1 cellular context compared by ENCODE assay signal in the genomic region with DNA sequence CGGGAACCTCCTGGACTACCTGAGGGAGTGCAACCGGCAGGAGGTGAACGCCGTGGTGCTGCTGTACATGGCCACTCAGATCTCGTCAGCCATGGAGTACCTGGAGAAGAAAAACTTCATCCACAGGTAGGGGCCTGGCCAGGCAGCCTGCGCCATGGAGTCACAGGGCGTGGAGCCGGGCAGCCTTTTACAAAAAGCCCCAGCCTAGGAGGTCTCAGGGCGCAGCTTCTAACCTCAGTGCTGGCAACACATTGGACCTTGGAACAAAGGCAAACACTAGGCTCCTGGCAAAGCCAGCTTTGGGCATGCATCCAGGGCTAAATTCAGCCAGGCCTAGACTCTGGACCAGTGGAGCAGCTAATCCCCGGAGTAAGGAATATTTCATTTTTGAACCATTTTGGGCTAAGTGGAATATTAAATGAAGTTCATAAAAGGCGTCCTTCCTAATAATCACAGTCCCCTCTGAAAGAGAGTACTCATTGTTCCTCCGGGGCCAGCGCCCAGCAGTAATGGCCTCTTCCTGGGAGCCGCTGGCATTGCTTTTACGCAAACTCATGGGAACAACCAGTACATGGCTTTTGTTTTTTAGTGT.
A peak's percentile ranks its signal among the peaks of the same experiment; 100 is the strongest.
TF ChIP-seq lines count a peak whose summit lies in the region.

No MANE protein-coding gene starts in this region.

TF ChIP-seq in HepG2, 621 proteins besides CTCF, POLR2A, EP300 and RAD21 (continued from another document and continues in another):
- TF ChIP-seq HOMEZ (CRISPR knock-in tag; IDR thresholded peaks at IDR 0.05; ENCODE audit: low read depth) (no peak), GZF1 (CRISPR knock-in tag; IDR thresholded peaks at IDR 0.05) (no peak), TAF15 (IDR thresholded peaks at IDR 0.05; ENCODE audit: low read depth, low read length, poor library complexity, severe bottlenecking) (no peak), CENPX (CRISPR knock-in tag; IDR thresholded peaks at IDR 0.05) (no peak), ZNF574 (CRISPR knock-in tag; IDR thresholded peaks at IDR 0.05) (peak; percentile 47), NFKB2 (CRISPR knock-in tag; IDR thresholded peaks at IDR 0.05; ENCODE audit: borderline replicate concordance) (no peak), ZNF781 (CRISPR knock-in tag; IDR thresholded peaks at IDR 0.05; ENCODE audit: borderline replicate concordance, not compliant biosample characterization) (no peak), TOPORS (CRISPR knock-in tag; IDR thresholded peaks at IDR 0.05) (no peak), SKI (IDR thresholded peaks at IDR 0.05; ENCODE audit: partially characterized antibody) (no peak), ZHX1 (CRISPR knock-in tag; IDR thresholded peaks at IDR 0.05; ENCODE audit: low read depth) (no peak), SIX4 (CRISPR knock-in tag; IDR thresholded peaks at IDR 0.05) (no peak), NCOA5 (CRISPR knock-in tag; IDR thresholded peaks at IDR 0.05) (no peak), SPEN (CRISPR knock-in tag; IDR thresholded peaks at IDR 0.05; ENCODE audit: low read depth) (no peak), ZNF678 (CRISPR knock-in tag; IDR thresholded peaks at IDR 0.05) (no peak), MBD4 (IDR thresholded peaks at IDR 0.05; ENCODE audit: borderline replicate concordance, low read length) (no peak), SMARCC2 (IDR thresholded peaks at IDR 0.05) (no peak), CEBPG (CRISPR knock-in tag; IDR thresholded peaks at IDR 0.05) (0 out of 2 replicates have a peak, but pooled peaks have one; percentile 12), ZNF644 (CRISPR knock-in tag; IDR thresholded peaks at IDR 0.05; ENCODE audit: low read depth) (0 out of 2 replicates have a peak, but pooled peaks have one; percentile 49), ZIK1 (CRISPR knock-in tag; IDR thresholded peaks at IDR 0.05; ENCODE audit: borderline replicate concordance, low read depth) (no peak), HNRNPH1 (optimal IDR thresholded peaks at IDR 0.05; ENCODE audit: low read depth, low read length) (no peak), HOXA5 (CRISPR knock-in tag; IDR thresholded peaks at IDR 0.05) (0 out of 2 replicates have a peak, but pooled peaks have one; percentile 32), KLF9 (CRISPR knock-in tag; IDR thresholded peaks at IDR 0.05; ENCODE audit: low read depth) (no peak), ZNF792 (CRISPR knock-in tag; IDR thresholded peaks at IDR 0.05) (0 out of 2 replicates have a peak, but pooled peaks have one; percentile 38), MAFG (CRISPR knock-in tag; IDR thresholded peaks at IDR 0.05) (no peak), EHMT2 (IDR thresholded peaks at IDR 0.05; ENCODE audit: borderline replicate concordance, low read depth, low read length) (no peak), ZBTB44 (CRISPR knock-in tag; IDR thresholded peaks at IDR 0.05) (no peak), ZNF749 (CRISPR knock-in tag; IDR thresholded peaks at IDR 0.05; ENCODE audit: borderline replicate concordance) (no peak), ZBTB42 (CRISPR knock-in tag; IDR thresholded peaks at IDR 0.05) (no peak), CREM (IDR thresholded peaks at IDR 0.05) (no peak), CREM (CRISPR knock-in tag; IDR thresholded peaks at IDR 0.05) (no peak), ZNF296 (CRISPR knock-in tag; conservative IDR thresholded peaks at IDR 0.05) (no peak), TIGD3 (CRISPR knock-in tag; IDR thresholded peaks at IDR 0.05; ENCODE audit: borderline replicate concordance) (no peak), ZNF275 (CRISPR knock-in tag; IDR thresholded peaks at IDR 0.05; ENCODE audit: borderline replicate concordance) (no peak), ZNF556 (CRISPR knock-in tag; IDR thresholded peaks at IDR 0.05; ENCODE audit: borderline replicate concordance) (no peak), JUN (CRISPR knock-in tag; IDR thresholded peaks at IDR 0.05) (no peak), PTBP1 (IDR thresholded peaks at IDR 0.05; ENCODE audit: low read depth, low read length, poor library complexity, severe bottlenecking) (no peak), TARDBP (CRISPR knock-in tag; IDR thresholded peaks at IDR 0.05) (peak; percentile 21; the same call in 1 of the 2 replicates), ISL2 (CRISPR knock-in tag; IDR thresholded peaks at IDR 0.05) (0 out of 2 replicates have a peak, but pooled peaks have one; percentile 41), CHD2 (IDR thresholded peaks at IDR 0.05; ENCODE audit: low read depth, low read length) (no peak), DNMT1 (CRISPR knock-in tag; IDR thresholded peaks at IDR 0.05) (no peak), ZNF343 (CRISPR knock-in tag; IDR thresholded peaks at IDR 0.05) (no peak), ZNF7 (CRISPR knock-in tag; IDR thresholded peaks at IDR 0.05) (peak; percentile 93), MLXIP (CRISPR knock-in tag; IDR thresholded peaks at IDR 0.05; ENCODE audit: borderline replicate concordance) (no peak), ZBTB43 (CRISPR knock-in tag; conservative IDR thresholded peaks at IDR 0.05) (no peak), ZNF737 (CRISPR knock-in tag; IDR thresholded peaks at IDR 0.05; ENCODE audit: borderline replicate concordance) (no peak)
- TF ChIP-seq, protein P1, sequence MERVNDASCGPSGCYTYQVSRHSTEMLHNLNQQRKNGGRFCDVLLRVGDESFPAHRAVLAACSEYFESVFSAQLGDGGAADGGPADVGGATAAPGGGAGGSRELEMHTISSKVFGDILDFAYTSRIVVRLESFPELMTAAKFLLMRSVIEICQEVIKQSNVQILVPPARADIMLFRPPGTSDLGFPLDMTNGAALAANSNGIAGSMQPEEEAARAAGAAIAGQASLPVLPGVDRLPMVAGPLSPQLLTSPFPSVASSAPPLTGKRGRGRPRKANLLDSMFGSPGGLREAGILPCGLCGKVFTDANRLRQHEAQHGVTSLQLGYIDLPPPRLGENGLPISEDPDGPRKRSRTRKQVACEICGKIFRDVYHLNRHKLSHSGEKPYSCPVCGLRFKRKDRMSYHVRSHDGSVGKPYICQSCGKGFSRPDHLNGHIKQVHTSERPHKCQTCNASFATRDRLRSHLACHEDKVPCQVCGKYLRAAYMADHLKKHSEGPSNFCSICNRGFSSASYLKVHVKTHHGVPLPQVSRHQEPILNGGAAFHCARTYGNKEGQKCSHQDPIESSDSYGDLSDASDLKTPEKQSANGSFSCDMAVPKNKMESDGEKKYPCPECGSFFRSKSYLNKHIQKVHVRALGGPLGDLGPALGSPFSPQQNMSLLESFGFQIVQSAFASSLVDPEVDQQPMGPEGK (CRISPR knock-in tag; IDR thresholded peaks at IDR 0.05), result no peak
